In the genomic region with DNA sequence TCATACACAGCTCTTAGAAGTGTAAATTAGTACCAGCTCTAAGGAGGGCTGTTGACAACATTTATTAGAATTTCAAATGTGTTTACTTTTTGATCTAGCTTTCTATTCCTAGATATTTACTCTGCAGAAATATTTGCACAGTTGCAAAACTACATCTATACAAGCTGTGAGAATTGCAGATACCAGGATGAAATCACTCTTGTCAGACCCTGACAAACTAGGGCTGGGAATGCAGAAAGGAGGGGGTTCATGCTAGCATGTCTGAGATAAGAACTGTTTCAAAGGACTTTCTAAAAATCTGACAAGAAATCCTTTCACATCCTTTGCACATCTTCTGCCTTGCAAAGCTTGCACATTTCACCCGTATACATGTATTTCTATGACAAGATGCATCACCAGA, we compare ENCODE assay signal across 18 cellular contexts. TPM values are rescaled to one million over a fixed set of nuclear protein-coding genes. Genes with fewer than 3 reads are reported as not detected.
A peak's percentile ranks its signal among the peaks of the same experiment; 100 is the strongest.
DNase-seq lines count a peak whose midpoint lies in the region; TF ChIP-seq lines count a peak whose summit lies in the region.
"Had no signal": no experiment of that assay in that cellular context is flagged by ENCODE, and none has a peak within 500 bp of the region (broad histone marks: within the 10 kb centered on the region; RNA-seq: fewer than 3 reads in every experiment).

No MANE protein-coding gene starts in this region.

- no peaks in the 10 kb centered on the region for H3K79me2 ChIP-seq in OCI-LY3 (ENCODE audit: low read length)

- H3K9me3 ChIP-seq in OCI-LY3 (ENCODE audit: insufficient read depth, low read length) = no peaks in the 10 kb centered on the region
- H3K9me3 ChIP-seq: A549 had no signal

- no peak overlapping the region for H3K27ac ChIP-seq in OCI-LY3 (ENCODE audit: low read length)
- peak overlapping the region in 55 of 59 donors; percentile 1 to 89 (median 72) for H3K27ac ChIP-seq in dorsolateral prefrontal cortex
- H3K27ac ChIP-seq: 22Rv1, A549, C4-2B, GM23248 had no signal

- DNase-seq in DMS53 (lab: John Stamatoyannopoulos, UW) (peak; percentile 14), DMS53 treated with DMSO at 0.1 percent for 48 hours (lab: John Stamatoyannopoulos, UW; ENCODE audit: unreplicated experiment) (no peak), dorsolateral prefrontal cortex (no peak), medulla oblongata (ENCODE audit: extremely low spot score) (peak; percentile 6), H7 (no peak), NCI-H1105 treated with DMSO at 0.1 percent for 48 hours (lab: John Stamatoyannopoulos, UW) (no peak), NCI-H345 treated with DMSO at 0.1 percent for 48 hours (lab: John Stamatoyannopoulos, UW; ENCODE audit: unreplicated experiment) (no peak)
- DNase-seq: AML-193; CD4-positive, alpha-beta T cell; DMS153; DND-41; EL; GM23248 had no signal

- H3K4me1 ChIP-seq in OCI-LY3 (ENCODE audit: low read length) = peaks cover 24% of the 10 kb centered on the region
- H3K4me1 ChIP-seq: A549 had no signal

- H3K27me3 ChIP-seq in OCI-LY3 (ENCODE audit: low read depth, low read length) (peaks cover 15% of the 10 kb centered on the region), dorsolateral prefrontal cortex (no peaks in the 10 kb centered on the region), H7 (ENCODE audit: control insufficient read depth, insufficient read depth, low read length) (no peaks in the 10 kb centered on the region)

- no peaks in the 10 kb centered on the region for H3K36me3 ChIP-seq in OCI-LY3 (replicated peaks; ENCODE audit: low read depth, low read length)
- H3K36me3 ChIP-seq in H7 (replicated peaks; ENCODE audit: control insufficient read depth, insufficient read depth, low read length) = no peaks in the 10 kb centered on the region

- intact Hi-C loops in dorsolateral prefrontal cortex (cut with DNase I) = loop anchor here (5.0 to 10.0 kb wide), 5 partner anchors 42 to 291 kb away; partner anchors contain the start of genes AMER2 (in 1 of the 2), ATP8A2 (in 1 of the 2) and MTMR6 (in 1 of the 2)

- no peak for TF ChIP-seq CTCF in OCI-LY3 (IDR thresholded peaks at IDR 0.05; ENCODE audit: low read depth, low read length)
- peak in 2 of 56 donors; percentile 1 to 5 for TF ChIP-seq CTCF in dorsolateral prefrontal cortex (IDR thresholded peaks at IDR 0.05 in 54 of 56, conservative IDR thresholded peaks at IDR 0.05 in 2 of 56; ENCODE audit: low read depth in 1 of 56, partially characterized antibody in 56 of 56)

- H2AFZ ChIP-seq in OCI-LY3 (ENCODE audit: low read depth, low read length) = 0 out of 2 replicates have a peak overlapping the region, but pooled peaks have one; percentile 82
- H2AFZ ChIP-seq: GM23248 had no signal

- H3K9ac ChIP-seq in OCI-LY3 (ENCODE audit: low read length) = no peak overlapping the region
- H3K9ac ChIP-seq: GM23248 had no signal

- H3K4me2 ChIP-seq in OCI-LY3 (ENCODE audit: low read length) = no peak overlapping the region
- H3K4me2 ChIP-seq: A549 had no signal

- H4K20me1 ChIP-seq in OCI-LY3 (ENCODE audit: insufficient read depth, low read length) = no peaks in the 10 kb centered on the region

- H3K4me3 ChIP-seq in OCI-LY3 (ENCODE audit: low read length) = no peak overlapping the region
- H3K4me3 ChIP-seq in dorsolateral prefrontal cortex = peak overlapping the region in 1 of 59 donors; percentile 42
- H3K4me3 ChIP-seq in H7 (ENCODE audit: insufficient read depth, low read depth, low read length) = no peak overlapping the region
- H3K4me3 ChIP-seq: A549, GM12878, GM23248 had no signal

RNA-seq across cellular contexts. Expression of gene PABPC3, which starts 11.8 kb away (rescaled TPM):
- total RNA-seq in dorsolateral prefrontal cortex = under 1 TPM in 109 of 120 experiments, not detected in 11; 0.13 to 0.88 (median 0.33) TPM
- total RNA-seq in H7 (2014; rRNA removed; shearing (Covaris generic)) = 0.03 and 0.04 TPM in 2 replicates

Comparison
In these comparisons a context has a peak if more than half of its experiments do, and no peak if none do; other contexts are left out.
1. DNase-seq: peak in DMS53 (single experiment) and medulla oblongata (single experiment); none in DMS53 treated with DMSO at 0.1 percent for 48 hours (single experiment), dorsolateral prefrontal cortex (0 of 10), H7 (single experiment), NCI-H1105 treated with DMSO at 0.1 percent for 48 hours (single experiment) and NCI-H345 treated with DMSO at 0.1 percent for 48 hours (single experiment).